In genomic region chr20:39491711-39492110, GRCh38 we compare ENCODE assay signal across 31 cellular contexts.
"Had no signal": no experiment of that assay in that cellular context is flagged by ENCODE, and none has a peak within 500 bp of the region (broad histone marks: within the 10 kb centered on the region; RNA-seq: fewer than 3 reads in every experiment).

No MANE protein-coding gene starts in this region.

- H3K27me3 Mint-ChIP-seq: activated CD4-positive, alpha-beta memory T cell treated with anti-CD3 and anti-CD28 coated beads for 36 hours; activated CD4-positive, alpha-beta T cell treated with anti-CD3 and anti-CD28 coated beads, Interleukin-2, amount 10 ng/mL, durations not matched to agents 24 days and 14 days; activated T-cell treated with anti-CD3 and anti-CD28 coated beads, Interleukin-2, amount 50 U/mL, for 24 hours had no signal

- DNase-seq: activated B cell treated with CpG ODN at 0.5 μM for 24 hours; activated CD4-positive, alpha-beta memory T cell treated with anti-CD3 and anti-CD28 coated beads for 36 hours; activated CD4-positive, alpha-beta T cell treated with anti-CD3 and anti-CD28 coated beads for 4 hours; activated CD4-positive, alpha-beta T cell treated with anti-CD3 and anti-CD28 coated beads, Interleukin-2, amount 10 ng/mL, durations not matched to agents 24 days and 14 days; activated CD4-positive, alpha-beta T cell treated with anti-CD3 and anti-CD28 coated beads, Interleukin-2, amount 50 U/mL, for 1 hour; activated CD4-positive, alpha-beta T cell treated with anti-CD3 and anti-CD28 coated beads, Interleukin-2, amount 50 U/mL, for 4 hours; activated CD4-positive, CD25-positive, alpha-beta regulatory T cell treated with anti-CD3 and anti-CD28 coated beads, Interleukin-2, amount 50 U/mL, for 72 hours; activated CD8-positive, alpha-beta memory T cell treated with anti-CD3 and anti-CD28 coated beads, Interleukin-2, amount 50 U/mL, for 4 hours; activated CD8-positive, alpha-beta T cell treated with anti-CD3 and anti-CD28 coated beads for 36 hours; activated effector memory CD4-positive, alpha-beta T cell treated with Interleukin-2 at 50 U/mL for 16 hours; activated gamma-delta T cell; activated naive CD4-positive, alpha-beta T cell treated with anti-CD3 and anti-CD28 coated beads for 36 hours; activated naive CD4-positive, alpha-beta T cell treated with anti-CD3 and anti-CD28 coated beads, Interleukin-2, amount 50 U/mL, for 16 hours; activated naive CD8-positive, alpha-beta T cell treated with anti-CD3 and anti-CD28 coated beads for 36 hours; activated T-cell treated with anti-CD3 and anti-CD28 coated beads, Interleukin-2, amount 50 U/mL, for 24 hours; activated T-cell treated with anti-CD3 and anti-CD28 coated beads, Interleukin-2, amount 50 U/mL, for 48 hours; adrenal gland; amniotic stem cell; aorta; body of pancreas; brain microvascular endothelial cell; central memory CD4-positive, alpha-beta T cell; T-helper 1 cell; T-helper 2 cell; T-helper 9 cell had no signal

- H3K27ac Mint-ChIP-seq: activated B cell treated with CpG ODN at 0.5 μM for 24 hours; activated CD4-positive, alpha-beta memory T cell treated with anti-CD3 and anti-CD28 coated beads for 36 hours; activated CD4-positive, alpha-beta T cell treated with anti-CD3 and anti-CD28 coated beads, Interleukin-2, amount 10 ng/mL, durations not matched to agents 24 days and 14 days; activated CD8-positive, alpha-beta T cell treated with anti-CD3 and anti-CD28 coated beads for 36 hours; activated naive CD4-positive, alpha-beta T cell treated with anti-CD3 and anti-CD28 coated beads for 36 hours; activated naive CD4-positive, alpha-beta T cell treated with anti-CD3 and anti-CD28 coated beads, Interleukin-2, amount 50 U/mL, for 72 hours; activated naive CD8-positive, alpha-beta T cell treated with anti-CD3 and anti-CD28 coated beads for 36 hours; activated T-cell treated with anti-CD3 and anti-CD28 coated beads, Interleukin-2, amount 50 U/mL, for 24 hours; activated T-helper 2 cell treated with anti-CD3 and anti-CD28 coated beads, Interferon-gamma antibody, Interleukin-2, Interleukin-4, amounts not matched to agents 10 μg/mL and 5 μg/mL and 100 μg/mL, durations not matched to agents 14 hours and 24 hours and 36 hours; T-helper 1 cell treated with Interleukin-12 subunit alpha and Interleukin-12 subunit beta and Interleukin-4 antibody, amounts not matched to agents 30 μg/mL and 1 μg/mL, for 36 hours; T-helper 2 cell treated with Interferon-gamma antibody and Interleukin-4, amounts not matched to agents 5 μg/mL and 100 μg/mL, for 36 hours had no signal

- H3K9me3 Mint-ChIP-seq: activated CD8-positive, alpha-beta T cell treated with anti-CD3 and anti-CD28 coated beads for 36 hours; activated naive CD8-positive, alpha-beta T cell treated with anti-CD3 and anti-CD28 coated beads for 36 hours; activated T-cell treated with anti-CD3 and anti-CD28 coated beads, Interleukin-2, amount 50 U/mL, for 24 hours; activated T-helper 2 cell treated with anti-CD3 and anti-CD28 coated beads, Interferon-gamma antibody, Interleukin-2, Interleukin-4, amounts not matched to agents 10 μg/mL and 5 μg/mL and 100 μg/mL, durations not matched to agents 14 hours and 24 hours and 36 hours; T-helper 1 cell treated with Interleukin-12 subunit alpha and Interleukin-12 subunit beta and Interleukin-4 antibody, amounts not matched to agents 30 μg/mL and 1 μg/mL, for 36 hours; T-helper 2 cell treated with Interferon-gamma antibody and Interleukin-4, amounts not matched to agents 5 μg/mL and 100 μg/mL, for 36 hours had no signal

- H3K4me3 ChIP-seq: adrenal gland, body of pancreas, breast epithelium had no signal

- H3K36me3 ChIP-seq: adrenal gland, brain microvascular endothelial cell, breast epithelium had no signal

- H3K27ac ChIP-seq: adrenal gland, body of pancreas, brain microvascular endothelial cell, breast epithelium, VCaP had no signal

- H3K4me1 Mint-ChIP-seq: activated B cell treated with CpG ODN at 0.5 μM for 24 hours; activated CD4-positive, alpha-beta T cell treated with anti-CD3 and anti-CD28 coated beads, Interleukin-2, amount 10 ng/mL, durations not matched to agents 24 days and 14 days; activated naive CD8-positive, alpha-beta T cell treated with anti-CD3 and anti-CD28 coated beads for 36 hours had no signal

- H3K27me3 ChIP-seq: body of pancreas, brain microvascular endothelial cell, breast epithelium had no signal

- H3K9me3 ChIP-seq: adrenal gland, body of pancreas, breast epithelium had no signal

- H3K4me1 ChIP-seq: adrenal gland, body of pancreas, breast epithelium had no signal

- H3K4me3 Mint-ChIP-seq: activated B cell treated with CpG ODN at 0.5 μM for 24 hours; activated CD4-positive, alpha-beta memory T cell treated with anti-CD3 and anti-CD28 coated beads for 36 hours; activated CD4-positive, alpha-beta T cell treated with anti-CD3 and anti-CD28 coated beads, Interleukin-2, amount 10 ng/mL, durations not matched to agents 24 days and 14 days; activated CD8-positive, alpha-beta T cell treated with anti-CD3 and anti-CD28 coated beads for 36 hours; activated naive CD4-positive, alpha-beta T cell treated with anti-CD3 and anti-CD28 coated beads for 36 hours; activated naive CD8-positive, alpha-beta T cell treated with anti-CD3 and anti-CD28 coated beads for 36 hours; activated T-cell treated with anti-CD3 and anti-CD28 coated beads, Interleukin-2, amount 50 U/mL, for 24 hours; T-helper 1 cell treated with Interleukin-12 subunit alpha and Interleukin-12 subunit beta and Interleukin-4 antibody, amounts not matched to agents 30 μg/mL and 1 μg/mL, for 36 hours; T-helper 2 cell treated with Interferon-gamma antibody and Interleukin-4, amounts not matched to agents 5 μg/mL and 100 μg/mL, for 36 hours had no signal

- H3K36me3 Mint-ChIP-seq: activated CD4-positive, alpha-beta memory T cell treated with anti-CD3 and anti-CD28 coated beads for 36 hours; activated naive CD4-positive, alpha-beta T cell treated with anti-CD3 and anti-CD28 coated beads, Interleukin-2, amount 50 U/mL, for 72 hours; activated naive CD8-positive, alpha-beta T cell treated with anti-CD3 and anti-CD28 coated beads for 36 hours had no signal
